In genomic region chr9:33320568-33321261, GRCh38 we compare ENCODE assay signal across 2 cellular contexts.
TF ChIP-seq lines count a peak whose summit lies in the region.

No MANE protein-coding gene starts in this region.

TF ChIP-seq in K562, 482 proteins besides CTCF, POLR2A, EP300 and RAD21:
- TF ChIP-seq EGR1 (conservative IDR thresholded peaks at IDR 0.05), result 0 out of 2 replicates have a peak, but pooled peaks have one; percentile 21
- TF ChIP-seq TCF7 (IDR thresholded peaks at IDR 0.05; ENCODE audit: borderline replicate concordance), result no peak
- peak; percentile 34; the same call in 1 of the 2 replicates for TF ChIP-seq NFE2 (IDR thresholded peaks at IDR 0.05; ENCODE audit: low read depth)
TF ChIP-seq in K562: peak in this region for 2.

TF ChIP-seq in HepG2, 621 proteins besides CTCF, POLR2A, EP300 and RAD21:
- TF ChIP-seq ZNF17 (CRISPR knock-in tag; IDR thresholded peaks at IDR 0.05) (no peak), ZNF33B (CRISPR knock-in tag; IDR thresholded peaks at IDR 0.05) (no peak), ZFAT (CRISPR knock-in tag; conservative IDR thresholded peaks at IDR 0.05) (no peak), DBP (CRISPR knock-in tag; IDR thresholded peaks at IDR 0.05; ENCODE audit: not compliant biosample characterization) (no peak), MLX (CRISPR knock-in tag; IDR thresholded peaks at IDR 0.05) (no peak), ZFP37 (CRISPR knock-in tag; IDR thresholded peaks at IDR 0.05; ENCODE audit: borderline replicate concordance) (no peak), ZNF687 (CRISPR knock-in tag; IDR thresholded peaks at IDR 0.05) (no peak), THYN1 (CRISPR knock-in tag; IDR thresholded peaks at IDR 0.05; ENCODE audit: borderline replicate concordance, low read depth) (no peak), PLRG1 (conservative IDR thresholded peaks at IDR 0.05) (no peak), DMAP1 (CRISPR knock-in tag; IDR thresholded peaks at IDR 0.05) (no peak), PRDM15 (CRISPR knock-in tag; IDR thresholded peaks at IDR 0.05) (no peak), ZXDC (CRISPR knock-in tag; IDR thresholded peaks at IDR 0.05) (no peak), ZBTB3 (CRISPR knock-in tag; IDR thresholded peaks at IDR 0.05; ENCODE audit: borderline replicate concordance, low read depth) (no peak), HBP1 (CRISPR knock-in tag; IDR thresholded peaks at IDR 0.05; ENCODE audit: low read depth) (no peak), ZBTB2 (CRISPR knock-in tag; IDR thresholded peaks at IDR 0.05; ENCODE audit: low read depth) (no peak), THAP9 (CRISPR knock-in tag; IDR thresholded peaks at IDR 0.05; ENCODE audit: borderline replicate concordance) (no peak), SKI (IDR thresholded peaks at IDR 0.05; ENCODE audit: partially characterized antibody) (no peak), ZNF124 (CRISPR knock-in tag; IDR thresholded peaks at IDR 0.05) (no peak)
TF ChIP-seq in HepG2: peak in this region for 0.
